In genomic region chr19:2984196-2984490, GRCh38 we compare ENCODE assay signal across 1 cellular context.
TF ChIP-seq lines count a peak whose summit lies in the region.

No MANE protein-coding gene starts in this region.

TF ChIP-seq in GM23338, 12 proteins besides CTCF, POLR2A, EP300 and RAD21 (continued from another document):
- TF ChIP-seq ZNF462 (CRISPR knock-in tag; IDR thresholded peaks at IDR 0.05) = no peak
- TF ChIP-seq POLR2AphosphoS5 (IDR thresholded peaks at IDR 0.05; ENCODE audit: low read depth) = no peak
- no peak for TF ChIP-seq CREB1 (CRISPR knock-in tag; IDR thresholded peaks at IDR 0.05; ENCODE audit: low read depth)
- no peak; the same call in 1 of the 2 replicates for TF ChIP-seq NANOG (IDR thresholded peaks at IDR 0.05; ENCODE audit: borderline replicate concordance)
- TF ChIP-seq STAT1 (IDR thresholded peaks at IDR 0.05; ENCODE audit: unreplicated experiment) = no peak
- no peak for TF ChIP-seq REST (IDR thresholded peaks at IDR 0.05; ENCODE audit: unreplicated experiment)
- TF ChIP-seq ZNF331 (CRISPR knock-in tag; IDR thresholded peaks at IDR 0.05; ENCODE audit: low read depth) = no peak
